ENCODE assay signal across 31 cellular contexts in genomic region chr5:23257656-23258055, GRCh38.
DNase-seq lines count a peak whose midpoint lies in the region; ATAC-seq, FAIRE-seq and TF ChIP-seq lines count a peak whose summit lies in the region.
"Had no signal": no experiment of that assay in that cellular context is flagged by ENCODE, and none has a peak within 500 bp of the region (broad histone marks: within the 10 kb centered on the region; RNA-seq: fewer than 3 reads in every experiment).

No MANE protein-coding gene starts in this region.

- DNase-seq in Daoy (ENCODE audit: low read depth) (peak; percentile 2), HTR-8/SVneo (ENCODE audit: insufficient read length, low spot score) (no peak), RWPE2 (ENCODE audit: low spot score) (no peak), foreskin keratinocyte (peak; percentile 77 to 90), chondrocyte (ENCODE audit: low spot score) (no peak), lower leg skin (ENCODE audit: low spot score in 2 of 2) (no peak), neuronal stem cell (ENCODE audit: low spot score) (no peak)
- DNase-seq: activated CD4-positive, alpha-beta T cell treated with anti-CD3 and anti-CD28 coated beads, Interleukin-2, amount 50 U/mL, for 4 hours; activated gamma-delta T cell treated with Interleukin-2 at 50 U/mL for 16 hours; activated naive CD8-positive, alpha-beta T cell treated with anti-CD3 and anti-CD28 coated beads, Interleukin-2, amount 10 ng/mL, durations not matched to agents 7 days and 5 days; activated T-cell treated with anti-CD3 and anti-CD28 coated beads, Interleukin-2, amount 50 U/mL, for 48 hours; aorta; BE2C; CD8-positive, alpha-beta T cell; cortex of kidney; DMS 273 treated with DMSO at 0.1 percent for 48 hours; esophagus squamous epithelium; gastrocnemius medialis; H7; left cardiac atrium; NCI-H1092 treated with DMSO at 0.1 percent for 48 hours; NCI-H2029; stimulated activated CD4-positive, alpha-beta T cell treated with anti-CD3 and anti-CD28 coated beads, Interleukin-4, amount 100 ng/mL, for 24 hours had no signal

- H3K4me1 ChIP-seq in RWPE2 (ENCODE audit: insufficient read depth, poor library complexity, severe bottlenecking) (no peaks in the 10 kb centered on the region), foreskin keratinocyte (no peaks in the 10 kb centered on the region), neuronal stem cell (ENCODE audit: control insufficient read depth in 2 of 2, insufficient read depth in 1 of 2, low read depth in 1 of 2, low read length in 2 of 2) (no peaks in the 10 kb centered on the region)
- H3K4me1 ChIP-seq: BE2C, esophagus squamous epithelium, gastrocnemius medialis, tibial nerve had no signal

- no peaks in the 10 kb centered on the region for H3K36me3 ChIP-seq in RWPE2 (ENCODE audit: low read depth)
- H3K36me3 ChIP-seq in neuronal stem cell (replicated peaks in 1 of 2; ENCODE audit: control insufficient read depth in 2 of 2, insufficient read depth in 2 of 2, low read length in 2 of 2), result no peaks in the 10 kb centered on the region
- H3K36me3 ChIP-seq: BE2C, cardiac muscle cell, esophagus squamous epithelium, gastrocnemius medialis, tibial nerve had no signal

- H3K27me3 Mint-ChIP-seq in chondrocyte (ENCODE audit: low read depth), result no peaks in the 10 kb centered on the region
- H3K27me3 Mint-ChIP-seq: activated naive CD8-positive, alpha-beta T cell treated with anti-CD3 and anti-CD28 coated beads, Interleukin-2, amount 10 ng/mL, durations not matched to agents 7 days and 5 days; IgD-negative memory B cell had no signal

- H2BK120ac ChIP-seq in neuronal stem cell (ENCODE audit: low read depth, low read length), result no peak overlapping the region

- H2BK12ac ChIP-seq in neuronal stem cell (ENCODE audit: low read length), result no peak overlapping the region

- no peak overlapping the region for H2AFZ ChIP-seq in neuronal stem cell (ENCODE audit: low read length)
- H2AFZ ChIP-seq: hepatocyte had no signal

- H3K79me1 ChIP-seq in neuronal stem cell (ENCODE audit: low read depth, low read length), result no peaks in the 10 kb centered on the region

- no peaks in the 10 kb centered on the region for H3K36me3 Mint-ChIP-seq in chondrocyte (ENCODE audit: low read depth)
- H3K36me3 Mint-ChIP-seq: activated naive CD8-positive, alpha-beta T cell treated with anti-CD3 and anti-CD28 coated beads, Interleukin-2, amount 10 ng/mL, durations not matched to agents 7 days and 5 days; CD8-positive, alpha-beta T cell; IgD-negative memory B cell had no signal

- H4K91ac ChIP-seq in neuronal stem cell (ENCODE audit: low read depth, low read length, poor library complexity), result no peak overlapping the region

- H3K4me3 ChIP-seq in RWPE2 (ENCODE audit: severe bottlenecking), result no peak overlapping the region
- no peak overlapping the region for H3K4me3 ChIP-seq in lower leg skin (ENCODE audit: low read depth, poor library complexity, severe bottlenecking)
- no peak overlapping the region for H3K4me3 ChIP-seq in neuronal stem cell (ENCODE audit: low read length in 2 of 2)
- H3K4me3 ChIP-seq: cardiac muscle cell, esophagus squamous epithelium, gastrocnemius medialis, GM12878, hepatocyte, tibial nerve had no signal

- no peak overlapping the region for H3K4ac ChIP-seq in neuronal stem cell (ENCODE audit: low read length)

- H3K14ac ChIP-seq in neuronal stem cell (ENCODE audit: low read length), result no peak overlapping the region

- H3K23ac ChIP-seq in neuronal stem cell (ENCODE audit: low read depth, low read length, poor library complexity), result no peak overlapping the region

- no peak for TF ChIP-seq POLR2A in lower leg skin (IDR thresholded peaks at IDR 0.05)

- TF ChIP-seq CTCF in RWPE2 (IDR thresholded peaks at IDR 0.05; ENCODE audit: poor library complexity, severe bottlenecking), result no peak
- no peak for TF ChIP-seq CTCF in foreskin keratinocyte (conservative IDR thresholded peaks at IDR 0.05)
- TF ChIP-seq CTCF in chondrocyte (IDR thresholded peaks at IDR 0.05), result no peak
- no peak for TF ChIP-seq CTCF in lower leg skin (IDR thresholded peaks at IDR 0.05)

- FAIRE-seq in HTR-8/SVneo (lab: Jason Lieb, UNC), result peak; percentile 55
- FAIRE-seq: GM12878 had no signal

- no peaks in the 10 kb centered on the region for H3K4me1 Mint-ChIP-seq in chondrocyte (ENCODE audit: low read depth)
- H3K4me1 Mint-ChIP-seq: activated naive CD8-positive, alpha-beta T cell treated with anti-CD3 and anti-CD28 coated beads, Interleukin-2, amount 10 ng/mL, durations not matched to agents 7 days and 5 days; IgD-negative memory B cell; nephron had no signal

- no peak overlapping the region for H2BK15ac ChIP-seq in neuronal stem cell (ENCODE audit: low read length)

- H3K27ac ChIP-seq in RWPE2 (ENCODE audit: poor library complexity, severe bottlenecking) (no peak overlapping the region), foreskin keratinocyte (no peak overlapping the region), neuronal stem cell (replicated peaks; ENCODE audit: low read length) (no peak overlapping the region)
- H3K27ac ChIP-seq: cardiac muscle cell, esophagus squamous epithelium, gastrocnemius medialis, hepatocyte, tibial nerve had no signal

- no peak overlapping the region for H3K9ac ChIP-seq in neuronal stem cell (ENCODE audit: low read depth, low read length, poor library complexity)

- H3K27me3 ChIP-seq in RWPE2 (ENCODE audit: insufficient read depth, poor library complexity, severe bottlenecking), result no peaks in the 10 kb centered on the region
- H3K27me3 ChIP-seq in foreskin keratinocyte, result no peaks in the 10 kb centered on the region
- no peaks in the 10 kb centered on the region for H3K27me3 ChIP-seq in neuronal stem cell (ENCODE audit: control insufficient read depth in 3 of 3, insufficient read depth in 3 of 3, low read depth in 1 of 3, low read length in 3 of 3)
- H3K27me3 ChIP-seq: BE2C, cardiac muscle cell, esophagus squamous epithelium, gastrocnemius medialis, hepatocyte, tibial nerve had no signal

- ATAC-seq in RWPE2 (ENCODE audit: low read depth), result peak; percentile 46; the same call in 1 of the 3 replicates
- ATAC-seq in foreskin keratinocyte, result peak; percentile 98
- ATAC-seq in HG02763 (IDR thresholded peaks at IDR 0.05; ENCODE audit: unreplicated experiment), result no peak
- ATAC-seq: CD8-positive, alpha-beta T cell; gastrocnemius medialis; GM12878; left cardiac atrium had no signal

- H3K18ac ChIP-seq in neuronal stem cell (ENCODE audit: low read length), result no peak overlapping the region

- no peak overlapping the region for H3K4me2 ChIP-seq in neuronal stem cell (ENCODE audit: insufficient read depth, low read length, poor library complexity, severe bottlenecking)
- H3K4me2 ChIP-seq: hepatocyte had no signal

- no peak overlapping the region for H3K4me3 Mint-ChIP-seq in chondrocyte (ENCODE audit: unreplicated experiment)
- H3K4me3 Mint-ChIP-seq: activated naive CD8-positive, alpha-beta T cell treated with anti-CD3 and anti-CD28 coated beads, Interleukin-2, amount 10 ng/mL, durations not matched to agents 7 days and 5 days; CD8-positive, alpha-beta T cell; IgD-negative memory B cell; nephron; T-helper 1 cell treated with Interleukin-12 subunit alpha and Interleukin-12 subunit beta and Interleukin-4 antibody, amounts not matched to agents 30 μg/mL and 1 μg/mL, for 36 hours had no signal

- H4K8ac ChIP-seq in neuronal stem cell (ENCODE audit: low read depth, low read length), result no peak overlapping the region

- H3K27ac Mint-ChIP-seq in chondrocyte (ENCODE audit: unreplicated experiment), result no peak overlapping the region
- H3K27ac Mint-ChIP-seq: activated naive CD8-positive, alpha-beta T cell treated with anti-CD3 and anti-CD28 coated beads, Interleukin-2, amount 10 ng/mL, durations not matched to agents 7 days and 5 days; CD8-positive, alpha-beta T cell; IgD-negative memory B cell; nephron; T-helper 1 cell treated with Interleukin-12 subunit alpha and Interleukin-12 subunit beta and Interleukin-4 antibody, amounts not matched to agents 30 μg/mL and 1 μg/mL, for 36 hours had no signal

- no peak overlapping the region for H2BK5ac ChIP-seq in neuronal stem cell (ENCODE audit: low read length)

- no peak overlapping the region for H2AK5ac ChIP-seq in neuronal stem cell (ENCODE audit: low read depth, low read length)

- intact Hi-C loops in lower leg skin (cut with DNase I; ENCODE audit: low total_unique reads), result no loop called here

- no peaks in the 10 kb centered on the region for H3K9me3 Mint-ChIP-seq in chondrocyte (ENCODE audit: low read depth)
- H3K9me3 Mint-ChIP-seq: nephron had no signal

- no peaks in the 10 kb centered on the region for H3K9me3 ChIP-seq in RWPE2 (ENCODE audit: severe bottlenecking)
- no peaks in the 10 kb centered on the region for H3K9me3 ChIP-seq in neuronal stem cell (replicated peaks in 1 of 2; ENCODE audit: control insufficient read depth in 2 of 2, insufficient read depth in 1 of 2, low read depth in 1 of 2, low read length in 2 of 2)
- H3K9me3 ChIP-seq: BE2C, esophagus squamous epithelium, gastrocnemius medialis, tibial nerve had no signal

Comparison
In these comparisons a context has a peak if more than half of its experiments do, and no peak if none do; other contexts are left out.
1. DNase-seq: peak in Daoy (single experiment) and foreskin keratinocyte (2 of 2); none in HTR-8/SVneo (single experiment), RWPE2 (single experiment), chondrocyte (single experiment), lower leg skin (0 of 2) and neuronal stem cell (single experiment).